8 cellular contexts compared by ENCODE assay signal in genomic region chr12:108734200-108734906, GRCh38. TPM values are rescaled to one million over a fixed set of nuclear protein-coding genes. Genes with fewer than 3 reads are reported as not detected.
DNase-seq lines count a peak whose midpoint lies in the region; ATAC-seq, FAIRE-seq and TF ChIP-seq lines count a peak whose summit lies in the region.

No MANE protein-coding gene starts in this region.

- H3F3A ChIP-seq in GM23248 (ENCODE audit: insufficient read depth), result peaks cover 27% of the 10 kb centered on the region

- CTCF ChIA-PET in AG04449 (lab: Yijun Ruan, JAX), result no interaction called here

- H3K9me3 ChIP-seq in GM23248 (ENCODE audit: low read depth) (no peaks in the 10 kb centered on the region), T-helper 17 cell (ENCODE audit: control insufficient read depth, low read length, poor library complexity, severe bottlenecking) (no peaks in the 10 kb centered on the region)

- no peaks in the 10 kb centered on the region for H3K27me3 ChIP-seq in GM23248 (replicated peaks; ENCODE audit: insufficient read depth)

- H3K27me3 Mint-ChIP-seq in T-helper 17 cell, result no peaks in the 10 kb centered on the region
- H3K27me3 Mint-ChIP-seq in stimulated activated memory B cell treated with anti-CD40 and anti-IgM and Interleukin-4, amounts not matched to agents 10 μg/mL and 1 μg/mL and 100 μg/mL, for 72 hours, result no peaks in the 10 kb centered on the region

- POLR2A ChIA-PET in AG04449 (lab: Yijun Ruan, JAX), result interaction anchor here (0.7 to 1.2 kb wide), 3 partner anchors 8 to 84 kb away, joined by 3 to 6 read pairs (median 3); no protein-coding TSS in a partner anchor

- H3K27ac ChIP-seq in GM23248, result peak overlapping the region; percentile 93

- H3K36me3 Mint-ChIP-seq in T-helper 17 cell (ENCODE audit: low read depth), result no peaks in the 10 kb centered on the region
- no peaks in the 10 kb centered on the region for H3K36me3 Mint-ChIP-seq in stimulated activated memory B cell treated with anti-CD40 and anti-IgM and Interleukin-4, amounts not matched to agents 10 μg/mL and 1 μg/mL and 100 μg/mL, for 72 hours

- H3K4me2 ChIP-seq in GM23248 (ENCODE audit: unreplicated experiment), result peak overlapping the region; percentile 13

- DNase-seq in AG04449 (ENCODE audit: low read depth, low spot score), result peak; percentile 79
- peak; percentile 98 for DNase-seq in GM23248
- no peak for DNase-seq in T-helper 17 cell
- peak; percentile 86 for DNase-seq in fibroblast of pulmonary artery (ENCODE audit: low read depth)
- no peak for DNase-seq in D721Med (ENCODE audit: insufficient read length, low spot score)
- DNase-seq in hippocampal formation (lab: John Stamatoyannopoulos, UW), result no peak

- H3K4me3 Mint-ChIP-seq in T-helper 17 cell, result no peak overlapping the region
- no peak overlapping the region for H3K4me3 Mint-ChIP-seq in stimulated activated memory B cell treated with anti-CD40 and anti-IgM and Interleukin-4, amounts not matched to agents 10 μg/mL and 1 μg/mL and 100 μg/mL, for 72 hours

- WGBS in GM23248 (ENCODE audit: low coverage in 1 of 2, low lambda C conversion rate in 2 of 2, missing lambda C conversion rate in 2 of 2), 2 experiments, result 34 to 39% methylated on average over 9 of the region's 9 CpGs

- no peaks in the 10 kb centered on the region for H3K9me2 ChIP-seq in GM23248 (ENCODE audit: insufficient read depth)

- peaks cover 23% of the 10 kb centered on the region for H3K4me1 Mint-ChIP-seq in T-helper 17 cell
- peaks cover 26% of the 10 kb centered on the region for H3K4me1 Mint-ChIP-seq in stimulated activated memory B cell treated with anti-CD40 and anti-IgM and Interleukin-4, amounts not matched to agents 10 μg/mL and 1 μg/mL and 100 μg/mL, for 72 hours

- H2AFZ ChIP-seq in GM23248, result peak overlapping the region; percentile 40; the same call in 1 of the 2 replicates

- peaks cover 19% of the 10 kb centered on the region for H3K79me2 ChIP-seq in GM23248 (ENCODE audit: insufficient read depth)

- no peak for ATAC-seq in T-helper 17 cell
- ATAC-seq in stimulated activated memory B cell treated with anti-CD40 and anti-IgM and Interleukin-4, amounts not matched to agents 10 μg/mL and 1 μg/mL and 100 μg/mL, for 72 hours, result no peak
- ATAC-seq in HG03378 (IDR thresholded peaks at IDR 0.05; ENCODE audit: unreplicated experiment), result no peak

- no peaks in the 10 kb centered on the region for H3K9me3 Mint-ChIP-seq in stimulated activated memory B cell treated with anti-CD40 and anti-IgM and Interleukin-4, amounts not matched to agents 10 μg/mL and 1 μg/mL and 100 μg/mL, for 72 hours

- in situ Hi-C loops in GM23248 (cut with MboI), result no loop called here

- peak overlapping the region; percentile 78 for H3K9ac ChIP-seq in GM23248

- H3K4me1 ChIP-seq in GM23248 (ENCODE audit: insufficient read depth), result peaks cover 12% of the 10 kb centered on the region

- H3K36me3 ChIP-seq in GM23248 (ENCODE audit: low read depth), result no peaks in the 10 kb centered on the region

- FAIRE-seq in D721Med (lab: Jason Lieb, UNC), result no peak

- TF ChIP-seq CTCF in AG04449 (IDR thresholded peaks at IDR 0.05; ENCODE audit: insufficient read depth, low read length, missing control alignments) (no peak), fibroblast of pulmonary artery (IDR thresholded peaks at IDR 0.05; ENCODE audit: low read length, missing control alignments) (no peak), D721Med (IDR thresholded peaks at IDR 0.05; ENCODE audit: insufficient read depth, missing control alignments) (no peak)

- H3K27ac Mint-ChIP-seq in T-helper 17 cell, result peak overlapping the region; percentile 39
- peak overlapping the region; percentile 71 for H3K27ac Mint-ChIP-seq in stimulated activated memory B cell treated with anti-CD40 and anti-IgM and Interleukin-4, amounts not matched to agents 10 μg/mL and 1 μg/mL and 100 μg/mL, for 72 hours

- H3K4me3 ChIP-seq in AG04449 (ENCODE audit: low read depth, low read length) (no peak overlapping the region), GM23248 (no peak overlapping the region), fibroblast of pulmonary artery (replicated peaks; ENCODE audit: low read depth, low read length) (no peak overlapping the region)

- H4K20me1 ChIP-seq in GM23248 (ENCODE audit: insufficient read depth), result no peaks in the 10 kb centered on the region

RNA-seq across cellular contexts. Expression of gene CORO1C, which starts 3.0 kb away (rescaled TPM):
- 170 and 172 TPM in 2 replicates for total RNA-seq in GM23248 (2014; rRNA removed; shearing (Covaris generic))
- polyA plus RNA-seq in GM23248 (2016; fragmentation: Nextera tagmentation; extraction: Ambion mirVana), result 401 and 403 TPM in 2 replicates
- 10 to 100 TPM; 13.3 to 61.1 TPM for total RNA-seq in T-helper 17 cell

Comparison
In these comparisons a context has a peak if more than half of its experiments do, and no peak if none do; other contexts are left out.
1. DNase-seq: peak in AG04449 (single experiment), GM23248 (single experiment) and fibroblast of pulmonary artery (single experiment); none in T-helper 17 cell (0 of 3), D721Med (single experiment) and hippocampal formation (0 of 2).